Comparison of ENCODE assay signal across 34 cellular contexts in genomic region chr5:2621631-2622030, GRCh38.
"Had no signal": no experiment of that assay in that cellular context is flagged by ENCODE, and none has a peak within 500 bp of the region (broad histone marks: within the 10 kb centered on the region; RNA-seq: fewer than 3 reads in every experiment).

No MANE protein-coding gene starts in this region.

- H3K27ac ChIP-seq: KMS-11 had no signal

- H3K4me2 ChIP-seq: KMS-11 had no signal

- H3K4me3 ChIP-seq: MG63 had no signal

- H3K9me3 ChIP-seq: MG63 had no signal

- DNase-seq: Karpas-422, Kasumi-1, MG63, MM.1S, MV-4-11, NCI-H1048, NCI-H1092, NCI-H1092 treated with DMSO at 0.1 percent for 48 hours, NCI-H1105, NCI-H1105 treated with DMSO at 0.1 percent for 48 hours, NCI-H1417, NCI-H1417 treated with DMSO at 0.1 percent for 48 hours, NCI-H1436, NCI-H1436 treated with DMSO at 0.1 percent for 48 hours, NCI-H146, NCI-H1694, NCI-H1694 treated with DMSO at 0.1 percent for 48 hours, NCI-H187, NCI-H187 treated with DMSO at 0.1 percent for 48 hours, NCI-H1930, NCI-H2029, NCI-H2029 treated with DMSO at 0.1 percent for 48 hours, NCI-H2081, NCI-H2081 treated with DMSO at 0.1 percent for 48 hours, NCI-H2107, NCI-H2171, NCI-H2171 treated with DMSO at 0.1 percent for 48 hours, NCI-H2227 treated with DMSO at 0.1 percent for 48 hours, NCI-H226, NCI-H345, NCI-H446, NCI-H446 treated with DMSO at 0.1 percent for 48 hours, NCI-H510A had no signal

- H3K36me3 ChIP-seq: MG63 had no signal

- H3K9ac ChIP-seq: KMS-11 had no signal
